1 cellular context compared by ENCODE assay signal in genomic region chr4:133151681-133152329, GRCh38.
TF ChIP-seq lines count a peak whose summit lies in the region.

No MANE protein-coding gene starts in this region.

TF ChIP-seq in H1, 55 proteins besides CTCF, POLR2A, EP300 and RAD21 (continued from another document):
- TF ChIP-seq KDM5A (IDR thresholded peaks at IDR 0.05; ENCODE audit: low read length) (no peak), BACH1 (IDR thresholded peaks at IDR 0.05; ENCODE audit: low read length) (no peak), EZH2 (IDR thresholded peaks at IDR 0.05; ENCODE audit: low read depth, low read length, severe bottlenecking) (peak; percentile 64), NANOG (IDR thresholded peaks at IDR 0.05; ENCODE audit: insufficient read depth, low read depth, low read length, poor library complexity, severe bottlenecking) (no peak), MAX (IDR thresholded peaks at IDR 0.05) (peak; percentile 38), RNF2 (IDR thresholded peaks at IDR 0.05; ENCODE audit: borderline replicate concordance, low read depth, low read length, missing control alignments, poor library complexity, severe bottlenecking) (no peak), TAF1 (IDR thresholded peaks at IDR 0.05; ENCODE audit: low read depth, low read length) (no peak), YY1 (IDR thresholded peaks at IDR 0.05; ENCODE audit: low read depth, low read length) (no peak), TAF7 (optimal IDR thresholded peaks at IDR 0.05; ENCODE audit: borderline replicate concordance, low read depth, low read length) (no peak), MAFK (IDR thresholded peaks at IDR 0.05; ENCODE audit: low read depth, low read length) (no peak), SIN3A (conservative IDR thresholded peaks at IDR 0.05 in 1 of 2, IDR thresholded peaks at IDR 0.05 in 1 of 2; ENCODE audit: low read depth in 1 of 2, low read length in 2 of 2) (no peak; a peak in 1 of 4 replicates), SUZ12 (IDR thresholded peaks at IDR 0.05; ENCODE audit: low read length) (no peak), CEBPB (IDR thresholded peaks at IDR 0.05; ENCODE audit: low read depth, low read length) (no peak), ATF3 (IDR thresholded peaks at IDR 0.05; ENCODE audit: insufficient read depth, low read depth, low read length) (no peak), NRF1 (IDR thresholded peaks at IDR 0.05; ENCODE audit: low read depth, low read length) (no peak), CBX5 (IDR thresholded peaks at IDR 0.05; ENCODE audit: low read depth, low read length) (no peak), SAP30 (IDR thresholded peaks at IDR 0.05; ENCODE audit: insufficient read depth, insufficient replicate concordance, low read length) (no peak), SRF (IDR thresholded peaks at IDR 0.05; ENCODE audit: low read depth, low read length) (no peak), SP1 (IDR thresholded peaks at IDR 0.05; ENCODE audit: low read depth, low read length) (no peak), E2F6 (IDR thresholded peaks at IDR 0.05) (peak; percentile 71; the same call in 1 of the 2 replicates), FOSL1 (IDR thresholded peaks at IDR 0.05; ENCODE audit: insufficient read depth, low read depth, low read length) (no peak), JUN (IDR thresholded peaks at IDR 0.05; ENCODE audit: low read depth, low read length) (no peak), RBBP5 (IDR thresholded peaks at IDR 0.05; ENCODE audit: borderline replicate concordance, low read depth, low read length) (peak; percentile 35; the same call in 1 of the 2 replicates), GTF2F1 (IDR thresholded peaks at IDR 0.05; ENCODE audit: borderline replicate concordance, low read depth, low read length) (no peak)
TF ChIP-seq in H1: peak in this region for 7.
